ENCODE assay signal across 2 cellular contexts in the genomic region with DNA sequence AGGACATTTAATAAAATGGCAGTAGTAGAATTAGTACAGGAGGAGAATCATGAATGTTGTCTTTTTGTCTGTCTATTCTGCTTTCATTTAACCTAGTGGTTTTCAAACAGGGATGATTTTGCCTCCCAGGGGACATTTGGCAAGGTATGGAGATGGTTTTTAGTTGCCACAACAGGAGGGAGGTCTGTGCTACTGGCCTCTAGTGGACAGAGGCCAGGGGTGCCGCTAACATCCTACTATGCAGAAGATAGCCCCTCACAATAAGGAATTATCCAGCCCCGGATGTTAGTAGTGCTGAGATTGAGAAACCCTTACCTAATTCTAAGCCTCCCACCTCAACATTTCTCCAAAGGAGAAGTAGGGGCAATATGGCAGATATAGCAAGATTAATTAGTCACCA.
TF ChIP-seq lines count a peak whose summit lies in the region.

No MANE protein-coding gene starts in this region.

TF ChIP-seq in IMR-90, 13 proteins besides CTCF, POLR2A, EP300 and RAD21:
- no peak for TF ChIP-seq BHLHE40 (IDR thresholded peaks at IDR 0.05; ENCODE audit: low read depth, low read length)
- no peak for TF ChIP-seq FOS (IDR thresholded peaks at IDR 0.05; ENCODE audit: low read depth, low read length)
- TF ChIP-seq MAFK (IDR thresholded peaks at IDR 0.05; ENCODE audit: low read depth, low read length) = no peak
- no peak for TF ChIP-seq SMC3 (IDR thresholded peaks at IDR 0.05; ENCODE audit: low read depth, low read length)

TF ChIP-seq in GM12891, 5 proteins besides CTCF, POLR2A, EP300 and RAD21:
- TF ChIP-seq POLR2AphosphoS5 (IDR thresholded peaks at IDR 0.05; ENCODE audit: low read depth, low read length) (no peak), TAF1 (IDR thresholded peaks at IDR 0.05; ENCODE audit: low read depth, low read length) (no peak), SPI1 (IDR thresholded peaks at IDR 0.05; ENCODE audit: low read depth, low read length) (no peak), PAX5 (IDR thresholded peaks at IDR 0.05; ENCODE audit: insufficient read depth, low read length, severe bottlenecking) (no peak), POU2F2 (IDR thresholded peaks at IDR 0.05; ENCODE audit: low read depth, low read length) (no peak)
